In genomic region chr19:47274071-47274890, GRCh38 we compare ENCODE assay signal across 8 cellular contexts. TPM values are rescaled to one million over a fixed set of nuclear protein-coding genes. Genes with fewer than 3 reads are reported as not detected.
DNase-seq lines count a peak whose midpoint lies in the region; ATAC-seq and TF ChIP-seq lines count a peak whose summit lies in the region.

TSS of gene INAFM1 (plus strand) at chr19:47274885. CDS start at chr19:47274920, 35 bp downstream.

- H3K9me3 Mint-ChIP-seq in activated naive CD8-positive, alpha-beta T cell treated with anti-CD3 and anti-CD28 coated beads, Interleukin-2, amount 50 U/mL, for 24 hours = no peaks in the 10 kb centered on the region
- H3K9me3 Mint-ChIP-seq in type B pancreatic cell = no peaks in the 10 kb centered on the region

- H3K27me3 ChIP-seq in heart left ventricle = no peaks in the 10 kb centered on the region

- ATAC-seq in HG02678 (IDR thresholded peaks at IDR 0.05; ENCODE audit: unreplicated experiment) (peak; percentile 56), heart left ventricle (peak; percentile 82 to 92 (median 84))
- peak; percentile 77 for ATAC-seq in activated naive CD8-positive, alpha-beta T cell treated with anti-CD3 and anti-CD28 coated beads, Interleukin-2, amount 50 U/mL, for 24 hours

- H3K9me3 ChIP-seq in heart left ventricle = no peaks in the 10 kb centered on the region

- DNase-seq in GM10248 (ENCODE audit: extremely low spot score) (peak; percentile 97), NCI-H1436 treated with DMSO at 0.1 percent for 48 hours (lab: John Stamatoyannopoulos, UW) (peak; percentile 33), SW480 (ENCODE audit: low spot score) (peak; percentile 96), heart left ventricle (peak; percentile 97 to 100 (median 98)), posterior cingulate gyrus (peak; percentile 93 to 99 (median 97)), type B pancreatic cell (ENCODE audit: extremely low spot score, unreplicated experiment) (peak; percentile 100)
- DNase-seq in activated naive CD8-positive, alpha-beta T cell treated with anti-CD3 and anti-CD28 coated beads, Interleukin-2, amount 50 U/mL, for 24 hours = peak; percentile 100

- intact Hi-C loops in heart left ventricle (cut with DNase I) (loop anchor here in 4 of 10 donors (1.0 to 10.0 kb wide), 2 partner anchors 17 to 331 kb away; partner anchors contain the start of gene BICRA (in 1 of the 4)), posterior cingulate gyrus (cut with DNase I) (no loop called here)

- TF ChIP-seq CTCF in GM10248 (IDR thresholded peaks at IDR 0.05; ENCODE audit: control extremely low read depth, extremely low read depth, low read depth, missing control alignments) (no peak), heart left ventricle (IDR thresholded peaks at IDR 0.05) (no peak), type B pancreatic cell (conservative IDR thresholded peaks at IDR 0.05) (no peak)

- peak within 1 kb of the TSS; percentile 51 to 83 (median 72) for H3K4me3 ChIP-seq in heart left ventricle

- TF ChIP-seq POLR2A in heart left ventricle (IDR thresholded peaks at IDR 0.05) = peak in 1 of 2 donors; percentile 21

- peaks cover 19% of the 10 kb centered on the region for H3K4me1 Mint-ChIP-seq in activated naive CD8-positive, alpha-beta T cell treated with anti-CD3 and anti-CD28 coated beads, Interleukin-2, amount 50 U/mL, for 24 hours
- peaks cover 14% of the 10 kb centered on the region for H3K4me1 Mint-ChIP-seq in type B pancreatic cell (ENCODE audit: unreplicated experiment)

- POLR2A ChIA-PET in GM10248 (lab: Yijun Ruan, JAX) = interaction anchor here (0.6 to 2.3 kb wide), 12 partner anchors 12 to 1842 kb away, joined by 3 to 30 read pairs (median 4); partner anchors contain the start of genes CCDC9 and ZC3H4

- CTCF ChIA-PET in GM10248 (lab: Yijun Ruan, JAX) = interaction anchor here (0.7 to 3.6 kb wide), 11 partner anchors 10 to 433 kb away, joined by 3 to 20 read pairs (median 5); partner anchors contain the start of genes CCDC9 and DHX34

- H3K27ac ChIP-seq in heart left ventricle = peak within 1 kb of the TSS; percentile 89 to 99 (median 95)

- peaks cover 6% of the 10 kb centered on the region for H3K36me3 Mint-ChIP-seq in activated naive CD8-positive, alpha-beta T cell treated with anti-CD3 and anti-CD28 coated beads, Interleukin-2, amount 50 U/mL, for 24 hours (ENCODE audit: low read depth)
- peaks cover 9% of the 10 kb centered on the region for H3K36me3 Mint-ChIP-seq in type B pancreatic cell

- peak within 1 kb of the TSS; percentile 83 for H3K4me3 Mint-ChIP-seq in activated naive CD8-positive, alpha-beta T cell treated with anti-CD3 and anti-CD28 coated beads, Interleukin-2, amount 50 U/mL, for 24 hours
- H3K4me3 Mint-ChIP-seq in type B pancreatic cell = peak within 1 kb of the TSS; percentile 96

- peaks cover 0 to 27% (median 22%) of the 10 kb centered on the region in 9 donors for H3K36me3 ChIP-seq in heart left ventricle

- WGBS in heart left ventricle, 4 donors = 0 to 2% (median 1%) methylated on average over 40 to 72 of the region's 72 CpGs

- H3K4me1 ChIP-seq in heart left ventricle = peaks cover 3 to 48% (median 36%) of the 10 kb centered on the region in 12 donors

- H3K27me3 Mint-ChIP-seq in activated naive CD8-positive, alpha-beta T cell treated with anti-CD3 and anti-CD28 coated beads, Interleukin-2, amount 50 U/mL, for 24 hours = no peaks in the 10 kb centered on the region
- peaks cover 3% of the 10 kb centered on the region for H3K27me3 Mint-ChIP-seq in type B pancreatic cell

- peak within 1 kb of the TSS; percentile 90 for H3K27ac Mint-ChIP-seq in activated naive CD8-positive, alpha-beta T cell treated with anti-CD3 and anti-CD28 coated beads, Interleukin-2, amount 50 U/mL, for 24 hours
- peak within 1 kb of the TSS; percentile 99 for H3K27ac Mint-ChIP-seq in type B pancreatic cell

RNA-seq across cellular contexts. Expression of gene INAFM1, which starts in this region (rescaled TPM):
- total RNA-seq in heart left ventricle (10 to 100 TPM in 5 of 9 donors, 1 to 10 TPM in 4; 4.8 to 14.0 (median 10.3) TPM), type B pancreatic cell (ENCODE audit: low replicate concordance) (8.2 and 9.6 TPM in 2 replicates)
- 1 to 10 TPM; 7.4 to 8.3 TPM for polyA plus RNA-seq in heart left ventricle

Comparison
In these comparisons a context has a peak if more than half of its experiments do, and no peak if none do; other contexts are left out.
1. Peak in every context shown above with its lines: DNase-seq, ATAC-seq, H3K4me3 ChIP-seq and H3K27ac ChIP-seq.
2. DNase-seq: peak in every context shown above with its lines; median percentile 100 in activated naive CD8-positive, alpha-beta T cell treated with anti-CD3 and anti-CD28 coated beads, Interleukin-2, amount 50 U/mL, for 24 hours; 100 in type B pancreatic cell; 98 in heart left ventricle; 97 in GM10248; 97 in posterior cingulate gyrus; 96 in SW480; 33 in NCI-H1436 treated with DMSO at 0.1 percent for 48 hours.